Comparison of ENCODE assay signal across 35 cellular contexts in the genomic region with DNA sequence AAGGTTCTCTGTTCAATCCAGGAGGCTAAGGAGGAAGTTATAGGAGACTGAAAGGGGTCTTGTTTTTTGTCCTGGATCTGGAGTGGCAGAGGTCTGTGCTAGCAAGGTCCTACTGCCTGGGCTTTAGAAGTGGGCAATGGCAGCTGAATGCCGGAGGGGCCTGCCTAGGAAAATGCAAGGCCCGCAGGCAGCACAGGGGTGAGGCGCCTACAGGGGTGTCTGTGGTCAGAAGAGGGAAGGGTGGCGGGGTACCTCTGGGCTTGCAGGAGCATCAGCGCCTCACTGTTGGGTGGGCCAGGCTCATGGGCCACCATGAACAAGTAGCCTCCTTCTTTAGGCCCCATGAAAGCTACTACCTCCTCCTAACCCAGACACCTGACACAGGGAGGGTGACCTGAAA.
A peak's percentile ranks its signal among the peaks of the same experiment; 100 is the strongest.
DNase-seq lines count a peak whose midpoint lies in the region; ATAC-seq, FAIRE-seq and TF ChIP-seq lines count a peak whose summit lies in the region.
"Had no signal": no experiment of that assay in that cellular context is flagged by ENCODE, and none has a peak within 500 bp of the region (broad histone marks: within the 10 kb centered on the region; RNA-seq: fewer than 3 reads in every experiment).

No MANE protein-coding gene starts in this region.

- H3K36me3 Mint-ChIP-seq in stimulated activated memory B cell treated with anti-CD40 and anti-IgM and Interleukin-4, amounts not matched to agents 10 μg/mL and 1 μg/mL and 100 μg/mL, for 72 hours, result no peaks in the 10 kb centered on the region
- H3K36me3 Mint-ChIP-seq in WTC11, result no peaks in the 10 kb centered on the region; the same call in 1 of the 2 replicates
- H3K36me3 Mint-ChIP-seq: CD14-positive monocyte; CD4-positive, alpha-beta memory T cell; CD4-positive, CD25-positive, alpha-beta regulatory T cell; CD8-positive, alpha-beta memory T cell; CD8-positive, alpha-beta T cell had no signal

- POLR2A ChIA-PET in WTC11 (lab: Charles Lee), result no interaction called here

- peak; percentile 51 for DNase-seq in kidney
- DNase-seq in osteoblast (ENCODE audit: insufficient read length, low spot score, missing footprints), result peak; percentile 41
- no peak for DNase-seq in T-helper 9 cell
- no peak for DNase-seq in left lung
- no peak for DNase-seq in WTC11 (ENCODE audit: low spot score)
- DNase-seq: 8988T; ACHN; AML-193; BE2C; C1 segment of cervical spinal cord; Caco-2; Calu3; CD4-positive, alpha-beta memory T cell; CD4-positive, alpha-beta T cell; CD4-positive, CD25-positive, alpha-beta regulatory T cell; CD8-positive, alpha-beta memory T cell; CD8-positive, alpha-beta T cell; COR-L47; DMS 273 treated with DMSO at 0.1 percent for 48 hours; DMS153; DMS53; DMS79; DMS79 treated with DMSO at 0.1 percent for 48 hours; DND-41; EL had no signal

- TF ChIP-seq CTCF in kidney (IDR thresholded peaks at IDR 0.05; ENCODE audit: borderline replicate concordance, extremely low read depth, insufficient read depth), result no peak
- no peak for TF ChIP-seq CTCF in osteoblast (IDR thresholded peaks at IDR 0.05; ENCODE audit: extremely low read depth, low read depth, low read length)
- no peak for TF ChIP-seq CTCF in left lung (IDR thresholded peaks at IDR 0.05)
- no peak for TF ChIP-seq CTCF in WTC11 (IDR thresholded peaks at IDR 0.05)

- no peaks in the 10 kb centered on the region for H3K79me2 ChIP-seq in osteoblast (ENCODE audit: insufficient read depth, low read length)

- no peaks in the 10 kb centered on the region for H4K20me1 ChIP-seq in osteoblast (ENCODE audit: insufficient read depth, low read length)
- H4K20me1 ChIP-seq: BLaER1; BLaER1 treated with 17β-estradiol and CSF1 and Interleukin-3, amounts not matched to agents 10 nM and 100 nM had no signal

- H3K4me2 ChIP-seq in osteoblast (ENCODE audit: insufficient read depth, low read length), result no peak overlapping the region
- H3K4me2 ChIP-seq: A549; BLaER1; BLaER1 treated with 17β-estradiol and CSF1 and Interleukin-3, amounts not matched to agents 10 nM and 100 nM had no signal

- no peak overlapping the region for H3K9ac ChIP-seq in kidney (ENCODE audit: low read length in 2 of 2)
- H3K9ac ChIP-seq: BLaER1; BLaER1 treated with 17β-estradiol and CSF1 and Interleukin-3, amounts not matched to agents 10 nM and 100 nM had no signal

- H3K4me3 Mint-ChIP-seq in stimulated activated memory B cell treated with anti-CD40 and anti-IgM and Interleukin-4, amounts not matched to agents 10 μg/mL and 1 μg/mL and 100 μg/mL, for 72 hours, result no peak overlapping the region
- H3K4me3 Mint-ChIP-seq in WTC11, result no peak overlapping the region
- H3K4me3 Mint-ChIP-seq: B cell; CD14-positive monocyte; CD4-positive, alpha-beta memory T cell; CD4-positive, alpha-beta T cell; CD4-positive, CD25-positive, alpha-beta regulatory T cell; CD8-positive, alpha-beta memory T cell; CD8-positive, alpha-beta T cell had no signal

- H3K4me1 ChIP-seq in kidney (ENCODE audit: control insufficient read depth in 1 of 2, insufficient read depth in 1 of 2, low read depth in 1 of 2, low read length in 2 of 2) (no peaks in the 10 kb centered on the region), osteoblast (ENCODE audit: insufficient read depth, low read length) (no peaks in the 10 kb centered on the region), left lung (no peaks in the 10 kb centered on the region)
- H3K4me1 ChIP-seq: A549; BLaER1; BLaER1 treated with 17β-estradiol and CSF1 and Interleukin-3, amounts not matched to agents 10 nM and 100 nM; Caco-2 had no signal

- H2AFZ ChIP-seq in osteoblast (ENCODE audit: low read length), result no peak overlapping the region

- no peak for FAIRE-seq in kidney (lab: Jason Lieb, UNC)
- FAIRE-seq: A204.1, A549, D721Med had no signal

- peaks cover 5% of the 10 kb centered on the region for H3K9me3 Mint-ChIP-seq in stimulated activated memory B cell treated with anti-CD40 and anti-IgM and Interleukin-4, amounts not matched to agents 10 μg/mL and 1 μg/mL and 100 μg/mL, for 72 hours
- H3K9me3 Mint-ChIP-seq in WTC11, result peaks cover 16% of the 10 kb centered on the region
- H3K9me3 Mint-ChIP-seq: CD4-positive, alpha-beta memory T cell; CD4-positive, alpha-beta T cell; CD8-positive, alpha-beta memory T cell; CD8-positive, alpha-beta T cell had no signal

- H3K27ac Mint-ChIP-seq in stimulated activated memory B cell treated with anti-CD40 and anti-IgM and Interleukin-4, amounts not matched to agents 10 μg/mL and 1 μg/mL and 100 μg/mL, for 72 hours, result no peak overlapping the region
- H3K27ac Mint-ChIP-seq in WTC11, result no peak overlapping the region
- H3K27ac Mint-ChIP-seq: B cell; CD14-positive monocyte; CD4-positive, alpha-beta memory T cell; CD4-positive, alpha-beta T cell; CD4-positive, CD25-positive, alpha-beta regulatory T cell; CD8-positive, alpha-beta memory T cell; CD8-positive, alpha-beta T cell had no signal

- H3K27ac ChIP-seq in kidney (ENCODE audit: low read depth in 2 of 2, low read length in 2 of 2) (no peak overlapping the region), osteoblast (ENCODE audit: low read depth, low read length) (no peak overlapping the region), left lung (no peak overlapping the region)
- H3K27ac ChIP-seq: 22Rv1; A549; BLaER1; BLaER1 treated with 17β-estradiol and CSF1 and Interleukin-3, amounts not matched to agents 10 nM and 100 nM; C4-2B had no signal

- intact Hi-C loops in kidney (cut with DNase I) (no loop called here), left lung (cut with DNase I) (no loop called here)

- no peaks in the 10 kb centered on the region for H3K36me3 ChIP-seq in kidney (ENCODE audit: control insufficient read depth in 1 of 2, insufficient read depth in 2 of 2, low read length in 2 of 2)
- no peaks in the 10 kb centered on the region for H3K36me3 ChIP-seq in osteoblast (ENCODE audit: insufficient read depth, low read length)
- no peaks in the 10 kb centered on the region for H3K36me3 ChIP-seq in left lung
- H3K36me3 ChIP-seq: BE2C; BLaER1; BLaER1 treated with 17β-estradiol and CSF1 and Interleukin-3, amounts not matched to agents 10 nM and 100 nM had no signal

- H3K27me3 Mint-ChIP-seq in stimulated activated memory B cell treated with anti-CD40 and anti-IgM and Interleukin-4, amounts not matched to agents 10 μg/mL and 1 μg/mL and 100 μg/mL, for 72 hours, result no peaks in the 10 kb centered on the region
- H3K27me3 Mint-ChIP-seq in WTC11 (ENCODE audit: low read depth), result no peaks in the 10 kb centered on the region
- H3K27me3 Mint-ChIP-seq: CD4-positive, alpha-beta memory T cell; CD4-positive, alpha-beta T cell had no signal

- peak; percentile 48 for ATAC-seq in stimulated activated memory B cell treated with anti-CD40 and anti-IgM and Interleukin-4, amounts not matched to agents 10 μg/mL and 1 μg/mL and 100 μg/mL, for 72 hours
- no peak for ATAC-seq in left lung
- ATAC-seq in WTC11, result no peak
- ATAC-seq: A549; CD8-positive, alpha-beta T cell had no signal

- no peaks in the 10 kb centered on the region for H3K4me1 Mint-ChIP-seq in stimulated activated memory B cell treated with anti-CD40 and anti-IgM and Interleukin-4, amounts not matched to agents 10 μg/mL and 1 μg/mL and 100 μg/mL, for 72 hours
- peaks cover 8% of the 10 kb centered on the region for H3K4me1 Mint-ChIP-seq in WTC11
- H3K4me1 Mint-ChIP-seq: B cell; CD14-positive monocyte; CD4-positive, CD25-positive, alpha-beta regulatory T cell; CD8-positive, alpha-beta memory T cell had no signal

- no peaks in the 10 kb centered on the region for H3K9me3 ChIP-seq in kidney (ENCODE audit: control insufficient read depth in 1 of 2, low read length in 2 of 2)
- H3K9me3 ChIP-seq in osteoblast (ENCODE audit: low read depth, low read length), result no peaks in the 10 kb centered on the region
- H3K9me3 ChIP-seq in left lung, result no peaks in the 10 kb centered on the region
- H3K9me3 ChIP-seq: A549, BE2C, Caco-2 had no signal

- H3K4me3 ChIP-seq in kidney (ENCODE audit: low read length in 2 of 2) (no peak overlapping the region), osteoblast (ENCODE audit: insufficient read depth, low read length) (no peak overlapping the region), left lung (no peak overlapping the region)
- H3K4me3 ChIP-seq: A549; BLaER1; BLaER1 treated with 17β-estradiol and CSF1 and Interleukin-3, amounts not matched to agents 10 nM and 100 nM had no signal

- CTCF ChIA-PET in WTC11 (lab: Charles Lee), result no interaction called here

- no peaks in the 10 kb centered on the region for H3K27me3 ChIP-seq in osteoblast (ENCODE audit: insufficient read depth, low read length)
- H3K27me3 ChIP-seq in left lung, result no peaks in the 10 kb centered on the region
- H3K27me3 ChIP-seq: BE2C; BLaER1; BLaER1 treated with 17β-estradiol and CSF1 and Interleukin-3, amounts not matched to agents 10 nM and 100 nM had no signal

TF ChIP-seq in WTC11, 78 proteins besides CTCF, POLR2A, EP300 and RAD21 (continues in another document):
- TF ChIP-seq MYBL2 (CRISPR knock-in tag; IDR thresholded peaks at IDR 0.05) (no peak), MAX (CRISPR knock-in tag; IDR thresholded peaks at IDR 0.05) (no peak), TP53 (CRISPR knock-in tag; IDR thresholded peaks at IDR 0.05) (no peak), EMX1 (CRISPR knock-in tag; IDR thresholded peaks at IDR 0.05) (no peak), NR1H2 (CRISPR knock-in tag; IDR thresholded peaks at IDR 0.05) (no peak), ZBTB43 (CRISPR knock-in tag; IDR thresholded peaks at IDR 0.05) (no peak), TEAD1 (CRISPR knock-in tag; IDR thresholded peaks at IDR 0.05) (no peak), ZNF121 (CRISPR knock-in tag; IDR thresholded peaks at IDR 0.05) (no peak)

Comparison
In these comparisons a context has a peak if more than half of its experiments do, and no peak if none do; other contexts are left out.
1. DNase-seq: peak in kidney (single experiment) and osteoblast (single experiment); none in T-helper 9 cell (single experiment), left lung (0 of 2) and WTC11 (single experiment).